ENCODE assay signal across 26 cellular contexts in genomic region chr6:66057034-66057433, GRCh38.
"Had no signal": no experiment of that assay in that cellular context is flagged by ENCODE, and none has a peak within 500 bp of the region (broad histone marks: within the 10 kb centered on the region; RNA-seq: fewer than 3 reads in every experiment).

No MANE protein-coding gene starts in this region.

- H3K4me1 ChIP-seq: neural progenitor cell, parathyroid adenoma, psoas muscle, sigmoid colon, stomach, thyroid gland, tibial nerve, upper lobe of left lung, vagina had no signal

- FAIRE-seq: small intestine, urothelium cell line had no signal

- ATAC-seq: naive thymus-derived CD4-positive, alpha-beta T cell; natural killer cell; psoas muscle; right cardiac atrium; stimulated activated effector memory CD8-positive, alpha-beta T cell treated with anti-CD3 and anti-CD28 coated beads, Interleukin-12 subunit alpha, Interleukin-12 subunit beta, amount 100 ng/mL, for 72 hours; stimulated activated naive B cell treated with anti-CD40 and anti-IgM and Interleukin-4, amounts not matched to agents 10 μg/mL and 1 μg/mL and 100 μg/mL, for 72 hours had no signal

- H3K4me3 ChIP-seq: neural progenitor cell, ovary, psoas muscle, sigmoid colon, stomach, thoracic aorta, thyroid gland, tibial nerve, upper lobe of left lung, vagina had no signal

- DNase-seq: naive thymus-derived CD4-positive, alpha-beta T cell; natural killer cell; occipital lobe; ovary; posterior cingulate gyrus; psoas muscle; right cardiac atrium; sigmoid colon; small intestine; stimulated activated CD4-positive, alpha-beta T cell treated with anti-CD3 and anti-CD28 coated beads, Interleukin-15, amount 100 ng/mL, for 24 hours; stimulated activated CD4-positive, alpha-beta T cell treated with anti-CD3 and anti-CD28 coated beads, Interleukin-2, amount 100 ng/mL, for 24 hours; stimulated activated CD4-positive, alpha-beta T cell treated with anti-CD3 and anti-CD28 coated beads, Interleukin-2, amount 100 ng/mL, for 48 hours; stimulated activated CD4-positive, alpha-beta T cell treated with anti-CD3 and anti-CD28 coated beads, Interleukin-4, amount 100 ng/mL, for 24 hours; stimulated activated naive B cell treated with anti-CD40 and anti-IgM and Interleukin-4, amounts not matched to agents 10 μg/mL and 1 μg/mL and 100 μg/mL, for 72 hours; stimulated activated naive CD4-positive, alpha-beta T cell treated with Interleukin-2 at 50 U/mL for 16 hours; stomach; thyroid gland; trophoblast cell; upper lobe of left lung had no signal

- H3K9ac ChIP-seq: neural progenitor cell, parathyroid adenoma had no signal

- H3K27me3 ChIP-seq: neural progenitor cell, ovary, sigmoid colon, stomach, thyroid gland, tibial nerve, upper lobe of left lung, vagina had no signal

- H3K4me2 ChIP-seq: neural progenitor cell had no signal

- H3K27ac ChIP-seq: neural progenitor cell, ovary, parathyroid adenoma, psoas muscle, sigmoid colon, stomach, thoracic aorta, thyroid gland, tibial nerve, upper lobe of left lung, vagina had no signal

- H3K9me3 ChIP-seq: ovary, psoas muscle, sigmoid colon, stomach, thoracic aorta, thyroid gland, tibial nerve, upper lobe of left lung, vagina had no signal

- H2AFZ ChIP-seq: neural progenitor cell, parathyroid adenoma had no signal

- H3K36me3 ChIP-seq: neural progenitor cell, ovary, sigmoid colon, stomach, thoracic aorta, thyroid gland, tibial nerve, upper lobe of left lung, vagina had no signal

- H3K79me2 ChIP-seq: parathyroid adenoma had no signal
